ENCODE assay signal across 9 cellular contexts in the genomic region with DNA sequence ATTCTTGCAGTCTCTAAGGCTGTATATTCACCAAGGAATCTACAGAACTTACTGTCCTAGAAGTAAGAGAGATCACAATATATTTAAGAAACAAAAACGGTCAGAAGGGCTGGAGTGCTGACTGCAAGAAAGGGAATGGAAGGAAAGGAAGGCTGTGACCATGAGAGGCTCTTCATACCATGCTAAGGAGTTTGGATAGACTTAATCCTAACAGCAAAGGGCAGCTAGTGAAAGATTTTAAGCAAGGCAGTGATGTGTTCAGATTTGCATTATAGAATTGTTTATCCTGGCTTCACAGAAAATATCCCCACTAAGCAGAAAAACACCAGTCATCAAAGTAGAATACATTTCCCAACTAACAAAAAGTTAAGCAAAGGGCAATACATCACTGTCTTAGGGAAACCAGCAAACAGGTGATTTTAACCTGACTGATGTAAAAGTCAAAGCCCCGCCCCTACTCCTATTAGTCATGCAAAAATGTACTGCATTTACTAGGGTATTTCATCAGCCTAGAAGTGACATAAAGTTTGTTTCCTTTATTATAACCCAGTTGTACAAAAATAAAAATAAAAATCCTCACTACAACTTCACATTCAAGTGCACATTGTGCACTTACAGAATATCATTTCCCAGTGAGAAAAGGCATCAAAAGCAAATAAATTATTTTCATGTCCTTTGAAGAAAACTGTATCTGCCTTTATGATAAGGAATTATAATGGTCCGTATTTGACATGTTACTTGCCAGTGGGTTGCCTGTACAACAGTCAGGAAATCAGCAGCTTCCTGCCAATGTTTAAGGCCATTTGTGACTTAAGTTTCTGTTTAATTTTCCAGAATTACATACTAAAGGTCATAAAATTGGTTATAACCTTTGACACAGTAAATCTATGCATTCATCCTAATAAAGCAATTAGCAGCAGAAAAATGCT. TPM values are rescaled to one million over a fixed set of nuclear protein-coding genes. Genes with fewer than 3 reads are reported as not detected.
A peak's percentile ranks its signal among the peaks of the same experiment; 100 is the strongest.
DNase-seq lines count a peak whose midpoint lies in the region; ATAC-seq lines count a peak whose summit lies in the region.
"Had no signal": no experiment of that assay in that cellular context is flagged by ENCODE, and none has a peak within 500 bp of the region (broad histone marks: within the 10 kb centered on the region; RNA-seq: fewer than 3 reads in every experiment).

No MANE protein-coding gene starts in this region.

- H3K36me3 Mint-ChIP-seq in natural killer cell treated with Interleukin-12 subunit alpha and Interleukin-12 subunit beta and Interleukin-15 and Interleukin-18, amount 100 ng/mL, for 72 hours: no peaks in the 10 kb centered on the region

- peak overlapping the region in 1 of 2 donors; percentile 76 for H3K27ac Mint-ChIP-seq in natural killer cell treated with Interleukin-12 subunit alpha and Interleukin-12 subunit beta and Interleukin-15 and Interleukin-18, amount 100 ng/mL, for 72 hours

- peaks cover 59 to 67% of the 10 kb centered on the region in 2 donors for H3K4me1 Mint-ChIP-seq in natural killer cell treated with Interleukin-12 subunit alpha and Interleukin-12 subunit beta and Interleukin-15 and Interleukin-18, amount 100 ng/mL, for 72 hours (ENCODE audit: low read depth in 2 of 2)

- no peaks in the 10 kb centered on the region for H3K9me3 Mint-ChIP-seq in natural killer cell treated with Interleukin-12 subunit alpha and Interleukin-12 subunit beta and Interleukin-15 and Interleukin-18, amount 100 ng/mL, for 72 hours

- DNase-seq in EH (ENCODE audit: low read depth) (peak; percentile 37), NCI-H226 (peak; percentile 48), amniotic epithelial cell (ENCODE audit: low read depth) (peak; percentile 31), SKM-1 treated with dmso at 0.1 percent for 144 hours (lab: John Stamatoyannopoulos, UW; ENCODE audit: unreplicated experiment) (no peak), NCI-H2227 (lab: John Stamatoyannopoulos, UW; ENCODE audit: unreplicated experiment) (no peak), NCI-H1092 treated with DMSO at 0.1 percent for 48 hours (lab: John Stamatoyannopoulos, UW) (no peak)
- no peak for DNase-seq in natural killer cell treated with Interleukin-12 subunit alpha and Interleukin-12 subunit beta and Interleukin-15 and Interleukin-18, amount 100 ng/mL, for 72 hours (ENCODE audit: low spot score)
- DNase-seq: anterior cingulate cortex had no signal

- H3K4me3 Mint-ChIP-seq in natural killer cell treated with Interleukin-12 subunit alpha and Interleukin-12 subunit beta and Interleukin-15 and Interleukin-18, amount 100 ng/mL, for 72 hours: peak overlapping the region; percentile 59

- ATAC-seq in natural killer cell treated with Interleukin-12 subunit alpha and Interleukin-12 subunit beta and Interleukin-15 and Interleukin-18, amount 100 ng/mL, for 72 hours: peak; percentile 79 to 87
- no peak for ATAC-seq in GM21825 (IDR thresholded peaks at IDR 0.05; ENCODE audit: unreplicated experiment)

- no peaks in the 10 kb centered on the region for H3K27me3 Mint-ChIP-seq in natural killer cell treated with Interleukin-12 subunit alpha and Interleukin-12 subunit beta and Interleukin-15 and Interleukin-18, amount 100 ng/mL, for 72 hours

RNA-seq across cellular contexts. Expression of gene JAK1, which starts 17.2 kb away (rescaled TPM):
- total RNA-seq in natural killer cell treated with Interleukin-12 subunit alpha and Interleukin-12 subunit beta and Interleukin-15 and Interleukin-18, amount 100 ng/mL, for 72 hours: 100 to 1,000 TPM; 132 to 198 TPM

Comparison
In these comparisons a context has a peak if more than half of its experiments do, and no peak if none do; other contexts are left out.
1. DNase-seq: peak in EH (single experiment), NCI-H226 (single experiment) and amniotic epithelial cell (single experiment); none in natural killer cell treated with Interleukin-12 subunit alpha and Interleukin-12 subunit beta and Interleukin-15 and Interleukin-18, amount 100 ng/mL, for 72 hours (single experiment), SKM-1 treated with dmso at 0.1 percent for 144 hours (single experiment), NCI-H2227 (single experiment) and NCI-H1092 treated with DMSO at 0.1 percent for 48 hours (single experiment).